Comparison of ENCODE assay signal across 2 cellular contexts in genomic region chr2:237766334-237766733, GRCh38.
TF ChIP-seq lines count a peak whose summit lies in the region.

No MANE protein-coding gene starts in this region.

TF ChIP-seq in IMR-90, 13 proteins besides CTCF, POLR2A, EP300 and RAD21 (continued from another document):
- TF ChIP-seq, protein P1, sequence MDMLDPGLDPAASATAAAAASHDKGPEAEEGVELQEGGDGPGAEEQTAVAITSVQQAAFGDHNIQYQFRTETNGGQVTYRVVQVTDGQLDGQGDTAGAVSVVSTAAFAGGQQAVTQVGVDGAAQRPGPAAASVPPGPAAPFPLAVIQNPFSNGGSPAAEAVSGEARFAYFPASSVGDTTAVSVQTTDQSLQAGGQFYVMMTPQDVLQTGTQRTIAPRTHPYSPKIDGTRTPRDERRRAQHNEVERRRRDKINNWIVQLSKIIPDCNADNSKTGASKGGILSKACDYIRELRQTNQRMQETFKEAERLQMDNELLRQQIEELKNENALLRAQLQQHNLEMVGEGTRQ (IDR thresholded peaks at IDR 0.05; ENCODE audit: low read depth, low read length), result no peak

TF ChIP-seq in GM23338, 12 proteins besides CTCF, POLR2A, EP300 and RAD21 (continued from another document):
- TF ChIP-seq REST (IDR thresholded peaks at IDR 0.05; ENCODE audit: unreplicated experiment), result no peak
- TF ChIP-seq ZNF114 (CRISPR knock-in tag; IDR thresholded peaks at IDR 0.05), result no peak
- no peak for TF ChIP-seq EZH2 (IDR thresholded peaks at IDR 0.05; ENCODE audit: low read depth, unreplicated experiment)
- TF ChIP-seq, protein P2, sequence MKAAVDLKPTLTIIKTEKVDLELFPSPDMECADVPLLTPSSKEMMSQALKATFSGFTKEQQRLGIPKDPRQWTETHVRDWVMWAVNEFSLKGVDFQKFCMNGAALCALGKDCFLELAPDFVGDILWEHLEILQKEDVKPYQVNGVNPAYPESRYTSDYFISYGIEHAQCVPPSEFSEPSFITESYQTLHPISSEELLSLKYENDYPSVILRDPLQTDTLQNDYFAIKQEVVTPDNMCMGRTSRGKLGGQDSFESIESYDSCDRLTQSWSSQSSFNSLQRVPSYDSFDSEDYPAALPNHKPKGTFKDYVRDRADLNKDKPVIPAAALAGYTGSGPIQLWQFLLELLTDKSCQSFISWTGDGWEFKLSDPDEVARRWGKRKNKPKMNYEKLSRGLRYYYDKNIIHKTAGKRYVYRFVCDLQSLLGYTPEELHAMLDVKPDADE (IDR thresholded peaks at IDR 0.05), result no peak
- no peak for TF ChIP-seq EZH2phosphoT487 (IDR thresholded peaks at IDR 0.05; ENCODE audit: unreplicated experiment)
- no peak for TF ChIP-seq STAT1 (IDR thresholded peaks at IDR 0.05; ENCODE audit: unreplicated experiment)
- no peak for TF ChIP-seq ZNF331 (CRISPR knock-in tag; IDR thresholded peaks at IDR 0.05; ENCODE audit: low read depth)
- no peak for TF ChIP-seq JUNB (IDR thresholded peaks at IDR 0.05; ENCODE audit: unreplicated experiment)
- TF ChIP-seq, protein P3, sequence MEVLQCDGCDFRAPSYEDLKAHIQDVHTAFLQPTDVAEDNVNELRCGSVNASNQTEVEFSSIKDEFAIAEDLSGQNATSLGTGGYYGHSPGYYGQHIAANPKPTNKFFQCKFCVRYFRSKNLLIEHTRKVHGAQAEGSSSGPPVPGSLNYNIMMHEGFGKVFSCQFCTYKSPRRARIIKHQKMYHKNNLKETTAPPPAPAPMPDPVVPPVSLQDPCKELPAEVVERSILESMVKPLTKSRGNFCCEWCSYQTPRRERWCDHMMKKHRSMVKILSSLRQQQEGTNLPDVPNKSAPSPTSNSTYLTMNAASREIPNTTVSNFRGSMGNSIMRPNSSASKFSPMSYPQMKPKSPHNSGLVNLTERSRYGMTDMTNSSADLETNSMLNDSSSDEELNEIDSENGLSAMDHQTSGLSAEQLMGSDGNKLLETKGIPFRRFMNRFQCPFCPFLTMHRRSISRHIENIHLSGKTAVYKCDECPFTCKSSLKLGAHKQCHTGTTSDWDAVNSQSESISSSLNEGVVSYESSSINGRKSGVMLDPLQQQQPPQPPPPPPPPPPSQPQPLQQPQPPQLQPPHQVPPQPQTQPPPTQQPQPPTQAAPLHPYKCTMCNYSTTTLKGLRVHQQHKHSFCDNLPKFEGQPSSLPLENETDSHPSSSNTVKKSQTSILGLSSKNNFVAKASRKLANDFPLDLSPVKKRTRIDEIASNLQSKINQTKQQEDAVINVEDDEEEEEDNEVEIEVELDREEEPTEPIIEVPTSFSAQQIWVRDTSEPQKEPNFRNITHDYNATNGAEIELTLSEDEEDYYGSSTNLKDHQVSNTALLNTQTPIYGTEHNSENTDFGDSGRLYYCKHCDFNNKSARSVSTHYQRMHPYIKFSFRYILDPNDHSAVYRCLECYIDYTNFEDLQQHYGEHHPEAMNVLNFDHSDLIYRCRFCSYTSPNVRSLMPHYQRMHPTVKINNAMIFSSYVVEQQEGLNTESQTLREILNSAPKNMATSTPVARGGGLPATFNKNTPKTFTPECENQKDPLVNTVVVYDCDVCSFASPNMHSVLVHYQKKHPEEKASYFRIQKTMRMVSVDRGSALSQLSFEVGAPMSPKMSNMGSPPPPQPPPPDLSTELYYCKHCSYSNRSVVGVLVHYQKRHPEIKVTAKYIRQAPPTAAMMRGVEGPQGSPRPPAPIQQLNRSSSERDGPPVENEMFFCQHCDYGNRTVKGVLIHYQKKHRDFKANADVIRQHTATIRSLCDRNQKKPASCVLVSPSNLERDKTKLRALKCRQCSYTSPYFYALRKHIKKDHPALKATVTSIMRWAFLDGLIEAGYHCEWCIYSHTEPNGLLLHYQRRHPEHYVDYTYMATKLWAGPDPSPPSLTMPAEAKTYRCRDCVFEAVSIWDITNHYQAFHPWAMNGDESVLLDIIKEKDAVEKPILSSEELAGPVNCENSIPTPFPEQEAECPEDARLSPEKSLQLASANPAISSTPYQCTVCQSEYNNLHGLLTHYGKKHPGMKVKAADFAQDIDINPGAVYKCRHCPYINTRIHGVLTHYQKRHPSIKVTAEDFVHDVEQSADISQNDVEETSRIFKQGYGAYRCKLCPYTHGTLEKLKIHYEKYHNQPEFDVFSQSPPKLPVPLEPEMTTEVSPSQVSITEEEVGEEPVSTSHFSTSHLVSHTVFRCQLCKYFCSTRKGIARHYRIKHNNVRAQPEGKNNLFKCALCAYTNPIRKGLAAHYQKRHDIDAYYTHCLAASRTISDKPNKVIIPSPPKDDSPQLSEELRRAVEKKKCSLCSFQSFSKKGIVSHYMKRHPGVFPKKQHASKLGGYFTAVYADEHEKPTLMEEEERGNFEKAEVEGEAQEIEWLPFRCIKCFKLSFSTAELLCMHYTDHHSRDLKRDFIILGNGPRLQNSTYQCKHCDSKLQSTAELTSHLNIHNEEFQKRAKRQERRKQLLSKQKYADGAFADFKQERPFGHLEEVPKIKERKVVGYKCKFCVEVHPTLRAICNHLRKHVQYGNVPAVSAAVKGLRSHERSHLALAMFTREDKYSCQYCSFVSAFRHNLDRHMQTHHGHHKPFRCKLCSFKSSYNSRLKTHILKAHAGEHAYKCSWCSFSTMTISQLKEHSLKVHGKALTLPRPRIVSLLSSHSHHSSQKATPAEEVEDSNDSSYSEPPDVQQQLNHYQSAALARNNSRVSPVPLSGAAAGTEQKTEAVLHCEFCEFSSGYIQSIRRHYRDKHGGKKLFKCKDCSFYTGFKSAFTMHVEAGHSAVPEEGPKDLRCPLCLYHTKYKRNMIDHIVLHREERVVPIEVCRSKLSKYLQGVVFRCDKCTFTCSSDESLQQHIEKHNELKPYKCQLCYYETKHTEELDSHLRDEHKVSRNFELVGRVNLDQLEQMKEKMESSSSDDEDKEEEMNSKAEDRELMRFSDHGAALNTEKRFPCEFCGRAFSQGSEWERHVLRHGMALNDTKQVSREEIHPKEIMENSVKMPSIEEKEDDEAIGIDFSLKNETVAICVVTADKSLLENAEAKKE (CRISPR knock-in tag; IDR thresholded peaks at IDR 0.05), result no peak
- no peak for TF ChIP-seq NANOG (IDR thresholded peaks at IDR 0.05; ENCODE audit: borderline replicate concordance)
- TF ChIP-seq POLR2AphosphoS5 (IDR thresholded peaks at IDR 0.05; ENCODE audit: low read depth), result no peak
TF ChIP-seq in GM23338: peak in this region for 0.
